ENCODE assay signal across 1 cellular context in the genomic region with DNA sequence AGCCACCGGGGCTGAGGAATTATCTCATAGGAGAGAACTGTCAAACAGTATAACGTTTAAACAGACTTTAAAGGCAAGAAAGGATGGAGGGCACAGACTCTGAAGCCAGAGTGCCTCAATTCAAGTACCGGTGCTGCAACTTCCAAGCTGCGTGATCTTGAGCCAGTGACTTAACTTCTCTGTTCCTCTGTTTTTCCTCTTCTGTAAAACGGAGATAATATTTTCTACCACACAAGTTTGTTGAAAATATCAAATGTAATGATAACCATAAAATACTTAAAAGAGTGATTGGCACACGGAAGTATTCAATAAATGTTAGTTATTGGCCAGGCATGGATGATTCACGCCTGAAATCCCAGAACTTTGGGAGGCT.
TF ChIP-seq lines count a peak whose summit lies in the region.

No MANE protein-coding gene starts in this region.

TF ChIP-seq in GM23338, 12 proteins besides CTCF, POLR2A, EP300 and RAD21 (continued from another document):
- TF ChIP-seq, protein P1, sequence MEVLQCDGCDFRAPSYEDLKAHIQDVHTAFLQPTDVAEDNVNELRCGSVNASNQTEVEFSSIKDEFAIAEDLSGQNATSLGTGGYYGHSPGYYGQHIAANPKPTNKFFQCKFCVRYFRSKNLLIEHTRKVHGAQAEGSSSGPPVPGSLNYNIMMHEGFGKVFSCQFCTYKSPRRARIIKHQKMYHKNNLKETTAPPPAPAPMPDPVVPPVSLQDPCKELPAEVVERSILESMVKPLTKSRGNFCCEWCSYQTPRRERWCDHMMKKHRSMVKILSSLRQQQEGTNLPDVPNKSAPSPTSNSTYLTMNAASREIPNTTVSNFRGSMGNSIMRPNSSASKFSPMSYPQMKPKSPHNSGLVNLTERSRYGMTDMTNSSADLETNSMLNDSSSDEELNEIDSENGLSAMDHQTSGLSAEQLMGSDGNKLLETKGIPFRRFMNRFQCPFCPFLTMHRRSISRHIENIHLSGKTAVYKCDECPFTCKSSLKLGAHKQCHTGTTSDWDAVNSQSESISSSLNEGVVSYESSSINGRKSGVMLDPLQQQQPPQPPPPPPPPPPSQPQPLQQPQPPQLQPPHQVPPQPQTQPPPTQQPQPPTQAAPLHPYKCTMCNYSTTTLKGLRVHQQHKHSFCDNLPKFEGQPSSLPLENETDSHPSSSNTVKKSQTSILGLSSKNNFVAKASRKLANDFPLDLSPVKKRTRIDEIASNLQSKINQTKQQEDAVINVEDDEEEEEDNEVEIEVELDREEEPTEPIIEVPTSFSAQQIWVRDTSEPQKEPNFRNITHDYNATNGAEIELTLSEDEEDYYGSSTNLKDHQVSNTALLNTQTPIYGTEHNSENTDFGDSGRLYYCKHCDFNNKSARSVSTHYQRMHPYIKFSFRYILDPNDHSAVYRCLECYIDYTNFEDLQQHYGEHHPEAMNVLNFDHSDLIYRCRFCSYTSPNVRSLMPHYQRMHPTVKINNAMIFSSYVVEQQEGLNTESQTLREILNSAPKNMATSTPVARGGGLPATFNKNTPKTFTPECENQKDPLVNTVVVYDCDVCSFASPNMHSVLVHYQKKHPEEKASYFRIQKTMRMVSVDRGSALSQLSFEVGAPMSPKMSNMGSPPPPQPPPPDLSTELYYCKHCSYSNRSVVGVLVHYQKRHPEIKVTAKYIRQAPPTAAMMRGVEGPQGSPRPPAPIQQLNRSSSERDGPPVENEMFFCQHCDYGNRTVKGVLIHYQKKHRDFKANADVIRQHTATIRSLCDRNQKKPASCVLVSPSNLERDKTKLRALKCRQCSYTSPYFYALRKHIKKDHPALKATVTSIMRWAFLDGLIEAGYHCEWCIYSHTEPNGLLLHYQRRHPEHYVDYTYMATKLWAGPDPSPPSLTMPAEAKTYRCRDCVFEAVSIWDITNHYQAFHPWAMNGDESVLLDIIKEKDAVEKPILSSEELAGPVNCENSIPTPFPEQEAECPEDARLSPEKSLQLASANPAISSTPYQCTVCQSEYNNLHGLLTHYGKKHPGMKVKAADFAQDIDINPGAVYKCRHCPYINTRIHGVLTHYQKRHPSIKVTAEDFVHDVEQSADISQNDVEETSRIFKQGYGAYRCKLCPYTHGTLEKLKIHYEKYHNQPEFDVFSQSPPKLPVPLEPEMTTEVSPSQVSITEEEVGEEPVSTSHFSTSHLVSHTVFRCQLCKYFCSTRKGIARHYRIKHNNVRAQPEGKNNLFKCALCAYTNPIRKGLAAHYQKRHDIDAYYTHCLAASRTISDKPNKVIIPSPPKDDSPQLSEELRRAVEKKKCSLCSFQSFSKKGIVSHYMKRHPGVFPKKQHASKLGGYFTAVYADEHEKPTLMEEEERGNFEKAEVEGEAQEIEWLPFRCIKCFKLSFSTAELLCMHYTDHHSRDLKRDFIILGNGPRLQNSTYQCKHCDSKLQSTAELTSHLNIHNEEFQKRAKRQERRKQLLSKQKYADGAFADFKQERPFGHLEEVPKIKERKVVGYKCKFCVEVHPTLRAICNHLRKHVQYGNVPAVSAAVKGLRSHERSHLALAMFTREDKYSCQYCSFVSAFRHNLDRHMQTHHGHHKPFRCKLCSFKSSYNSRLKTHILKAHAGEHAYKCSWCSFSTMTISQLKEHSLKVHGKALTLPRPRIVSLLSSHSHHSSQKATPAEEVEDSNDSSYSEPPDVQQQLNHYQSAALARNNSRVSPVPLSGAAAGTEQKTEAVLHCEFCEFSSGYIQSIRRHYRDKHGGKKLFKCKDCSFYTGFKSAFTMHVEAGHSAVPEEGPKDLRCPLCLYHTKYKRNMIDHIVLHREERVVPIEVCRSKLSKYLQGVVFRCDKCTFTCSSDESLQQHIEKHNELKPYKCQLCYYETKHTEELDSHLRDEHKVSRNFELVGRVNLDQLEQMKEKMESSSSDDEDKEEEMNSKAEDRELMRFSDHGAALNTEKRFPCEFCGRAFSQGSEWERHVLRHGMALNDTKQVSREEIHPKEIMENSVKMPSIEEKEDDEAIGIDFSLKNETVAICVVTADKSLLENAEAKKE (CRISPR knock-in tag; IDR thresholded peaks at IDR 0.05) = no peak
- TF ChIP-seq CREB1 (CRISPR knock-in tag; IDR thresholded peaks at IDR 0.05; ENCODE audit: low read depth) (no peak), EZH2phosphoT487 (IDR thresholded peaks at IDR 0.05; ENCODE audit: unreplicated experiment) (no peak), EZH2 (IDR thresholded peaks at IDR 0.05; ENCODE audit: low read depth, unreplicated experiment) (no peak), STAT1 (IDR thresholded peaks at IDR 0.05; ENCODE audit: unreplicated experiment) (no peak), ZNF114 (CRISPR knock-in tag; IDR thresholded peaks at IDR 0.05) (no peak), JUNB (IDR thresholded peaks at IDR 0.05; ENCODE audit: unreplicated experiment) (no peak), ZNF331 (CRISPR knock-in tag; IDR thresholded peaks at IDR 0.05; ENCODE audit: low read depth) (no peak), POLR2AphosphoS5 (IDR thresholded peaks at IDR 0.05; ENCODE audit: low read depth) (no peak)
- TF ChIP-seq, protein P2, sequence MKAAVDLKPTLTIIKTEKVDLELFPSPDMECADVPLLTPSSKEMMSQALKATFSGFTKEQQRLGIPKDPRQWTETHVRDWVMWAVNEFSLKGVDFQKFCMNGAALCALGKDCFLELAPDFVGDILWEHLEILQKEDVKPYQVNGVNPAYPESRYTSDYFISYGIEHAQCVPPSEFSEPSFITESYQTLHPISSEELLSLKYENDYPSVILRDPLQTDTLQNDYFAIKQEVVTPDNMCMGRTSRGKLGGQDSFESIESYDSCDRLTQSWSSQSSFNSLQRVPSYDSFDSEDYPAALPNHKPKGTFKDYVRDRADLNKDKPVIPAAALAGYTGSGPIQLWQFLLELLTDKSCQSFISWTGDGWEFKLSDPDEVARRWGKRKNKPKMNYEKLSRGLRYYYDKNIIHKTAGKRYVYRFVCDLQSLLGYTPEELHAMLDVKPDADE (IDR thresholded peaks at IDR 0.05) = no peak
- TF ChIP-seq, protein P3, sequence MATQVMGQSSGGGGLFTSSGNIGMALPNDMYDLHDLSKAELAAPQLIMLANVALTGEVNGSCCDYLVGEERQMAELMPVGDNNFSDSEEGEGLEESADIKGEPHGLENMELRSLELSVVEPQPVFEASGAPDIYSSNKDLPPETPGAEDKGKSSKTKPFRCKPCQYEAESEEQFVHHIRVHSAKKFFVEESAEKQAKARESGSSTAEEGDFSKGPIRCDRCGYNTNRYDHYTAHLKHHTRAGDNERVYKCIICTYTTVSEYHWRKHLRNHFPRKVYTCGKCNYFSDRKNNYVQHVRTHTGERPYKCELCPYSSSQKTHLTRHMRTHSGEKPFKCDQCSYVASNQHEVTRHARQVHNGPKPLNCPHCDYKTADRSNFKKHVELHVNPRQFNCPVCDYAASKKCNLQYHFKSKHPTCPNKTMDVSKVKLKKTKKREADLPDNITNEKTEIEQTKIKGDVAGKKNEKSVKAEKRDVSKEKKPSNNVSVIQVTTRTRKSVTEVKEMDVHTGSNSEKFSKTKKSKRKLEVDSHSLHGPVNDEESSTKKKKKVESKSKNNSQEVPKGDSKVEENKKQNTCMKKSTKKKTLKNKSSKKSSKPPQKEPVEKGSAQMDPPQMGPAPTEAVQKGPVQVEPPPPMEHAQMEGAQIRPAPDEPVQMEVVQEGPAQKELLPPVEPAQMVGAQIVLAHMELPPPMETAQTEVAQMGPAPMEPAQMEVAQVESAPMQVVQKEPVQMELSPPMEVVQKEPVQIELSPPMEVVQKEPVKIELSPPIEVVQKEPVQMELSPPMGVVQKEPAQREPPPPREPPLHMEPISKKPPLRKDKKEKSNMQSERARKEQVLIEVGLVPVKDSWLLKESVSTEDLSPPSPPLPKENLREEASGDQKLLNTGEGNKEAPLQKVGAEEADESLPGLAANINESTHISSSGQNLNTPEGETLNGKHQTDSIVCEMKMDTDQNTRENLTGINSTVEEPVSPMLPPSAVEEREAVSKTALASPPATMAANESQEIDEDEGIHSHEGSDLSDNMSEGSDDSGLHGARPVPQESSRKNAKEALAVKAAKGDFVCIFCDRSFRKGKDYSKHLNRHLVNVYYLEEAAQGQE (IDR thresholded peaks at IDR 0.05; ENCODE audit: unreplicated experiment) = no peak
TF ChIP-seq in GM23338: peak in this region for 0.
